1 cellular context compared by ENCODE assay signal in the genomic region with DNA sequence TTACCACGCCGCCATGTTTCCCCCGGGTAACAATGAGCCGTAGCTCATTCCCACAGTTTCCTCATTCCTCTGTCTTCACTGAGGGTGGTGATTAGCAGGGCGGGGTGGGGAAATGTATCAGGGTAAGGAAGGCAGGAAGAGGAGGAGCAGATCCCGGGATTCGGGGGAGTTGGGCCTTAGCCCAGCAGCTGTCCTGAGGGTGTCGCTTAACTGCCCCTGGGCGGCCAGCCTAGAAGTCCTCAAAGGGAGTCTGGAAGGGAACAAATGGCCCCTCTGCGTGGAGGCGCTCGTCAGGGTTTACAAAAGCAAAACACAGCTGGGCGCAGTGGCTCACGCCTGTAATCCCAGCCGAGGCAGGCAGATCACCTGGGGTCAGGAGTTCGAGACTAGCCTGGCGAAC.
TF ChIP-seq lines count a peak whose summit lies in the region.

No MANE protein-coding gene starts in this region.

TF ChIP-seq in endothelial cell of umbilical vein, 7 proteins besides CTCF, POLR2A, EP300 and RAD21:
- TF ChIP-seq JUN (IDR thresholded peaks at IDR 0.05; ENCODE audit: borderline replicate concordance, insufficient read depth, insufficient read length, low read depth) (no peak), MYC (IDR thresholded peaks at IDR 0.05; ENCODE audit: low read depth, low read length) (no peak), POLR2AphosphoS5 (IDR thresholded peaks at IDR 0.05; ENCODE audit: insufficient read depth, low read depth, low read length) (no peak), FOS (IDR thresholded peaks at IDR 0.05; ENCODE audit: borderline replicate concordance, insufficient read depth, low read length) (no peak), GATA2 (IDR thresholded peaks at IDR 0.05; ENCODE audit: insufficient read depth, insufficient read length, low read depth, low read length) (no peak), EZH2 (IDR thresholded peaks at IDR 0.05; ENCODE audit: borderline replicate concordance, low read depth, low read length, severe bottlenecking) (no peak)
- TF ChIP-seq, protein P1, sequence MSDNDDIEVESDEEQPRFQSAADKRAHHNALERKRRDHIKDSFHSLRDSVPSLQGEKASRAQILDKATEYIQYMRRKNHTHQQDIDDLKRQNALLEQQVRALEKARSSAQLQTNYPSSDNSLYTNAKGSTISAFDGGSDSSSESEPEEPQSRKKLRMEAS (IDR thresholded peaks at IDR 0.05; ENCODE audit: insufficient read depth, insufficient read length), result no peak
